19 cellular contexts compared by ENCODE assay signal in genomic region chr1:112528076-112528475, GRCh38. TPM values are rescaled to one million over a fixed set of nuclear protein-coding genes. Genes with fewer than 3 reads are reported as not detected.
A peak's percentile ranks its signal among the peaks of the same experiment; 100 is the strongest.
DNase-seq lines count a peak whose midpoint lies in the region; ATAC-seq and TF ChIP-seq lines count a peak whose summit lies in the region.
"Had no signal": no experiment of that assay in that cellular context is flagged by ENCODE, and none has a peak within 500 bp of the region (broad histone marks: within the 10 kb centered on the region; RNA-seq: fewer than 3 reads in every experiment).

No MANE protein-coding gene starts in this region.

- H3K4me1 ChIP-seq in mesenchymal stem cell (ENCODE audit: control insufficient read depth, insufficient read depth, low read depth, low read length) (peaks cover 13% of the 10 kb centered on the region), osteoblast (ENCODE audit: insufficient read depth, low read length) (peaks cover 72% of the 10 kb centered on the region)

- no peak for ATAC-seq in HG03439 (IDR thresholded peaks at IDR 0.05; ENCODE audit: unreplicated experiment)

- H3K4me3 ChIP-seq in mesenchymal stem cell (ENCODE audit: insufficient read depth in 1 of 2, low read depth in 1 of 2, low read length in 2 of 2) (no peak overlapping the region), osteoblast (ENCODE audit: insufficient read depth, low read length) (no peak overlapping the region)
- H3K4me3 ChIP-seq: SJCRH30 had no signal

- DNase-seq in EH (ENCODE audit: low read depth) (peak; percentile 69), HFFc6 (no peak), mesenchymal stem cell (no peak), osteoblast (ENCODE audit: insufficient read length, low spot score, missing footprints) (peak; percentile 76), islet precursor cell (no peak), HEK293T (ENCODE audit: extremely low spot score) (no peak), cerebellar nuclear complex (lab: John Stamatoyannopoulos, UW) (no peak)
- DNase-seq: KG1, NCI-H1092, NCI-H1436, NCI-H1930, NCI-H226, NCI-H510A treated with DMSO at 0.1 percent for 48 hours, NCI-H748 treated with DMSO at 0.1 percent for 48 hours, SJCRH30 had no signal

- H3K27ac ChIP-seq in mesenchymal stem cell (ENCODE audit: low read length, poor library complexity, severe bottlenecking) = peak overlapping the region; percentile 93
- H3K27ac ChIP-seq in osteoblast (ENCODE audit: low read depth, low read length) = peak overlapping the region; percentile 67
- H3K27ac ChIP-seq: SJCRH30 had no signal

- H3K36me3 Mint-ChIP-seq in HFFc6 (ENCODE audit: low read depth) = peaks cover 21% of the 10 kb centered on the region

- CTCF ChIA-PET in HEK293T (lab: Yijun Ruan, JAX) = no interaction called here

- POLR2A ChIA-PET in HEK293T (lab: Yijun Ruan, JAX) = no interaction called here

- peak overlapping the region; percentile 28 for H2AK5ac ChIP-seq in mesenchymal stem cell (ENCODE audit: low read length, severe bottlenecking)

- no peak overlapping the region for H3K14ac ChIP-seq in mesenchymal stem cell (ENCODE audit: low read length in 2 of 2)

- no peak overlapping the region for H3K18ac ChIP-seq in mesenchymal stem cell (ENCODE audit: low read depth in 1 of 2, low read length in 2 of 2)

- H4K20me1 ChIP-seq in osteoblast (ENCODE audit: insufficient read depth, low read length) = no peaks in the 10 kb centered on the region

- H3K9me3 ChIP-seq in mesenchymal stem cell (ENCODE audit: control insufficient read depth, low read length) (no peaks in the 10 kb centered on the region), osteoblast (ENCODE audit: low read depth, low read length) (no peaks in the 10 kb centered on the region)
- H3K9me3 ChIP-seq: SJCRH30 had no signal

- TF ChIP-seq CTCF in HFFc6 (IDR thresholded peaks at IDR 0.05) = no peak
- no peak for TF ChIP-seq CTCF in osteoblast (IDR thresholded peaks at IDR 0.05; ENCODE audit: extremely low read depth, low read depth, low read length)

- H3K27me3 Mint-ChIP-seq in HFFc6 (ENCODE audit: insufficient read depth) = no peaks in the 10 kb centered on the region
- H3K27me3 Mint-ChIP-seq: B cell had no signal

- H3K27me3 ChIP-seq in mesenchymal stem cell (ENCODE audit: control insufficient read depth in 1 of 2, insufficient read depth in 1 of 2, low read length in 2 of 2) (no peaks in the 10 kb centered on the region), osteoblast (ENCODE audit: insufficient read depth, low read length) (no peaks in the 10 kb centered on the region)
- H3K27me3 ChIP-seq: SJCRH30 had no signal

- no peak overlapping the region for H2AFZ ChIP-seq in mesenchymal stem cell (ENCODE audit: low read depth, low read length)
- H2AFZ ChIP-seq in osteoblast (ENCODE audit: low read length) = no peak overlapping the region

- H3K4ac ChIP-seq in mesenchymal stem cell (ENCODE audit: low read depth in 1 of 2, low read length in 2 of 2) = no peak overlapping the region

- H3K36me3 ChIP-seq in mesenchymal stem cell (ENCODE audit: control insufficient read depth in 1 of 2, insufficient read depth in 2 of 2, low read depth in 1 of 2, low read length in 2 of 2) (peaks cover 0 to 41% of the 10 kb centered on the region in 2 experiments), osteoblast (ENCODE audit: insufficient read depth, low read length) (peaks cover 4% of the 10 kb centered on the region)
- H3K36me3 ChIP-seq: SJCRH30 had no signal

- H2BK12ac ChIP-seq in mesenchymal stem cell (ENCODE audit: low read length in 2 of 2) = peak overlapping the region in 1 of 2 experiments; percentile 25

- H4K8ac ChIP-seq in mesenchymal stem cell (ENCODE audit: low read length) = no peak overlapping the region

- H3K9ac ChIP-seq in mesenchymal stem cell (ENCODE audit: low read length) = no peak overlapping the region

- no peak overlapping the region for H2BK15ac ChIP-seq in mesenchymal stem cell (ENCODE audit: low read depth, poor library complexity, severe bottlenecking)

- no peak overlapping the region for H3K4me2 ChIP-seq in mesenchymal stem cell (ENCODE audit: low read length, poor library complexity, severe bottlenecking)
- peak overlapping the region; percentile 11 for H3K4me2 ChIP-seq in osteoblast (ENCODE audit: insufficient read depth, low read length)

- H3K79me1 ChIP-seq in mesenchymal stem cell (replicated peaks; ENCODE audit: low read length, poor library complexity, severe bottlenecking) = no peaks in the 10 kb centered on the region

- peak overlapping the region; percentile 51 for H3K4me3 Mint-ChIP-seq in HFFc6
- H3K4me3 Mint-ChIP-seq: B cell, CD14-positive monocyte had no signal

- H4K91ac ChIP-seq in mesenchymal stem cell (ENCODE audit: low read length) = no peak overlapping the region

- peak overlapping the region; percentile 33 for H2BK5ac ChIP-seq in mesenchymal stem cell (ENCODE audit: low read depth, low read length, poor library complexity, severe bottlenecking)

- H3K79me2 ChIP-seq in osteoblast (ENCODE audit: insufficient read depth, low read length) = no peaks in the 10 kb centered on the region

- H3K9me3 Mint-ChIP-seq in HFFc6 = no peaks in the 10 kb centered on the region
- H3K9me3 Mint-ChIP-seq: CD14-positive monocyte had no signal

- no peak overlapping the region for H2BK120ac ChIP-seq in mesenchymal stem cell (ENCODE audit: low read depth, low read length)

- H3K23ac ChIP-seq in mesenchymal stem cell (ENCODE audit: low read length in 2 of 2) = no peak overlapping the region

- peak overlapping the region; percentile 76 for H3K27ac Mint-ChIP-seq in HFFc6
- H3K27ac Mint-ChIP-seq: B cell, CD14-positive monocyte had no signal

- peaks cover 100% of the 10 kb centered on the region for H3K4me1 Mint-ChIP-seq in HFFc6 (ENCODE audit: low read depth)
- H3K4me1 Mint-ChIP-seq: B cell had no signal

TF ChIP-seq in HEK293T, 16 proteins besides CTCF, POLR2A, EP300 and RAD21:
- TF ChIP-seq TARDBP (IDR thresholded peaks at IDR 0.05) (no peak), LEF1 (IDR thresholded peaks at IDR 0.05; ENCODE audit: borderline replicate concordance) (no peak), SP1 (IDR thresholded peaks at IDR 0.05) (no peak), FOXA1 (IDR thresholded peaks at IDR 0.05) (no peak), ARNT (IDR thresholded peaks at IDR 0.05) (no peak), HDGF (IDR thresholded peaks at IDR 0.05; ENCODE audit: borderline replicate concordance) (no peak), FOXK2 (IDR thresholded peaks at IDR 0.05) (no peak), NFRKB (IDR thresholded peaks at IDR 0.05) (no peak), BHLHE40 (IDR thresholded peaks at IDR 0.05; ENCODE audit: borderline replicate concordance) (no peak), CTBP1 (IDR thresholded peaks at IDR 0.05; ENCODE audit: borderline replicate concordance) (no peak), FOXM1 (IDR thresholded peaks at IDR 0.05; ENCODE audit: borderline replicate concordance) (no peak), ZNF384 (IDR thresholded peaks at IDR 0.05) (no peak), ELF4 (IDR thresholded peaks at IDR 0.05) (no peak)
- TF ChIP-seq, protein P1, sequence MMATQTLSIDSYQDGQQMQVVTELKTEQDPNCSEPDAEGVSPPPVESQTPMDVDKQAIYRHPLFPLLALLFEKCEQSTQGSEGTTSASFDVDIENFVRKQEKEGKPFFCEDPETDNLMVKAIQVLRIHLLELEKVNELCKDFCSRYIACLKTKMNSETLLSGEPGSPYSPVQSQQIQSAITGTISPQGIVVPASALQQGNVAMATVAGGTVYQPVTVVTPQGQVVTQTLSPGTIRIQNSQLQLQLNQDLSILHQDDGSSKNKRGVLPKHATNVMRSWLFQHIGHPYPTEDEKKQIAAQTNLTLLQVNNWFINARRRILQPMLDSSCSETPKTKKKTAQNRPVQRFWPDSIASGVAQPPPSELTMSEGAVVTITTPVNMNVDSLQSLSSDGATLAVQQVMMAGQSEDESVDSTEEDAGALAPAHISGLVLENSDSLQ (IDR thresholded peaks at IDR 0.05) = no peak

RNA-seq across cellular contexts. Expression of gene WNT2B, which starts 19.3 kb away (rescaled TPM):
- total RNA-seq in HFFc6 (2021; fragmentation: NEBNext Ultra II Directional; extraction: Animal tissue kit (Norgen Biotek cat#: 25700)) = 1 to 10 TPM; 1.9 to 3.8 (median 3.5) TPM
- 22.9 TPM for polyA plus RNA-seq in mesenchymal stem cell (2013, experiment 1 of 2)
- polyA plus RNA-seq in mesenchymal stem cell (2013, experiment 2 of 2) = 22.8 TPM
- total RNA-seq in osteoblast = 1.5 and 2.2 TPM in 2 replicates
- total RNA-seq: A172 had no signal

Comparison
In these comparisons a context has a peak if more than half of its experiments do, and no peak if none do; other contexts are left out.
1. DNase-seq: peak in EH (single experiment) and osteoblast (single experiment); none in HFFc6 (single experiment), mesenchymal stem cell (single experiment), islet precursor cell (single experiment), HEK293T (single experiment) and cerebellar nuclear complex (0 of 2).